Comparison of ENCODE assay signal across 8 cellular contexts in the genomic region with DNA sequence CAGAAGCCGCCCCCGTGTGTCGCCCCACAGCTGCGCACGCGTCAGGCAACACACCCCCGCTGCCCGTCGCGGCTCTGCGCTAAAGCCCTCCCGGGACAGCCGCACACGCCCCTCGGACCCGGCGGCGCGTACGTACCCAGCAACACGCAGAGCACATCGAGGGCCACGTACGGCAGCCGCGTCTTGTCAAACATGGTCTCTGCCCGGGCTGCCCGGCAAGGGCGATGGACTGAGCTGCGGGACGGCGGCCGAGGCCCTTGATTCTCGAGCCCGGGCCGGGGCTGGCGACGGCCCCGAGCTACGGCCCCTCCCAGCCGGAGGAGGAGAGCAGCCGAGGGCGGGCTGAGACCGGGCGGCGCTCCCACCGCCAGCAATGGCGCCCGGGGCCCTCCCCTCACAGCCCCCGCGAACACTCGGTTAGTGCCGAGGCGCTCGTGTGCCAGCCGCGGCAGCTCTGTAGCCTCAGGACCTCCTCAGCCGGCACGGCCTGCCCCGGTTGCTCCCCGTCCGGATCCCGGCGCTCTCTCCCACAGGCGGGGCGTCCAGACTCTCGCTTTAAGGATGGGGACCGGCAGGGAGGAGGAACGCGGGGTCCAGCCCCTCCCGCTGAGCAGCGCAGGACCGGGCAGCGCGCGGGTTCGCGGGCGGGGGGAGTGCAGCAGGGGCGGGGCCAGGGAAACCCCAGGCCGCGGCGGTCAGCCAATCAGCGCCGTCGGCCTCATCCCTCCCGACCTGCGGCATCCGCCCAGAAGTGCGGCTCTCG. TPM values are rescaled to one million over a fixed set of nuclear protein-coding genes. Genes with fewer than 3 reads are reported as not detected.
A peak's percentile ranks its signal among the peaks of the same experiment; 100 is the strongest.
DNase-seq lines count a peak whose midpoint lies in the region; ATAC-seq, FAIRE-seq and TF ChIP-seq lines count a peak whose summit lies in the region.

A gene (minus strand): TSS at position 529 of the 763 bp plus-strand sequence. CDS start 335 bp downstream, at position 194.

- no peak for TF ChIP-seq CTCF in CD4-positive, alpha-beta T cell (IDR thresholded peaks at IDR 0.05)
- no peak; a peak in 1 of 4 replicates for TF ChIP-seq CTCF in H1 (IDR thresholded peaks at IDR 0.05; ENCODE audit: control extremely low read depth in 1 of 3, insufficient read depth in 1 of 3, low read depth in 1 of 3, low read length in 3 of 3)

- peak within 1 kb of the TSS; percentile 62 for H2BK12ac ChIP-seq in H1 (ENCODE audit: low read depth, low read length)

- H3K18ac ChIP-seq in H1 (ENCODE audit: extremely low read depth, low read length) (peak within 1 kb of the TSS; percentile 87), mesendoderm (ENCODE audit: low read length) (peak within 1 kb of the TSS; percentile 88)

- H3K14ac ChIP-seq in H1 (ENCODE audit: insufficient read length), result no peak within 1 kb of the TSS

- H3K9ac ChIP-seq in H1 (replicated peaks in 1 of 4; ENCODE audit: extremely low read depth in 1 of 4, low read depth in 3 of 4, low read length in 3 of 4), result peak within 1 kb of the TSS; percentile 64 to 74 (median 67)
- peak within 1 kb of the TSS; percentile 88 for H3K9ac ChIP-seq in mesendoderm (ENCODE audit: low read length)

- H2AK5ac ChIP-seq in H1 (ENCODE audit: low read depth, low read length), result peak within 1 kb of the TSS; percentile 10
- H2AK5ac ChIP-seq in mesendoderm (ENCODE audit: low read length), result no peak within 1 kb of the TSS

- H4K8ac ChIP-seq in H1 (ENCODE audit: extremely low read depth, insufficient read depth, low read length) (peak within 1 kb of the TSS; percentile 92; the same call in 1 of the 2 replicates), mesendoderm (ENCODE audit: low read depth, low read length) (no peak within 1 kb of the TSS)

- CTCF ChIA-PET in CD4-positive, alpha-beta T cell (lab: Charles Lee), result interaction anchor here (1.2 to 1.6 kb wide), 2 partner anchors 10 to 1017 kb away, joined by 3 to 4 read pairs; a partner anchor contains a TSS
- CTCF ChIA-PET in activated CD8-positive, alpha-beta memory T cell treated with anti-CD3 and anti-CD28 coated beads, Interleukin-2, amount 10 ng/mL, durations not matched to agents 7 days and 5 days (lab: Charles Lee), result interaction anchor here (0.8 to 1.2 kb wide), 2 partner anchors 10 to 14 kb away, joined by 3 read pairs; no protein-coding TSS in a partner anchor
- CTCF ChIA-PET in H1 (lab: Charles Lee; ENCODE audit: partially characterized antibody), result interaction anchor here (1.3 to 1.5 kb wide), 2 partner anchors 11 to 58 kb away, joined by 3 to 4 read pairs; no protein-coding TSS in a partner anchor

- H3K27ac ChIP-seq in CD4-positive, alpha-beta T cell (ENCODE audit: low read depth, low read length), result peak within 1 kb of the TSS; percentile 85
- peak within 1 kb of the TSS; percentile 84 for H3K27ac ChIP-seq in H1 (ENCODE audit: low read depth, low read length)
- peak within 1 kb of the TSS; percentile 94 for H3K27ac ChIP-seq in mesendoderm (ENCODE audit: low read depth, low read length)

- H3K27me3 Mint-ChIP-seq in CD4-positive, alpha-beta T cell, result no peaks in the 10 kb centered on the region
- no peaks in the 10 kb centered on the region for H3K27me3 Mint-ChIP-seq in activated CD8-positive, alpha-beta memory T cell treated with anti-CD3 and anti-CD28 coated beads, Interleukin-2, amount 10 ng/mL, durations not matched to agents 7 days and 5 days

- intact Hi-C loops in CD4-positive, alpha-beta T cell (cut with DNase I, micrococcal nuclease), result loop anchor here (5.0 to 10.0 kb wide), 5 partner anchors 120 to 1640 kb away; a partner anchor contains a TSS

- TF ChIP-seq POLR2A in H1 (IDR thresholded peaks at IDR 0.05; ENCODE audit: control extremely low read depth in 1 of 2, low read depth in 2 of 2, low read length in 2 of 2), result peak in 1 of 2 experiments; percentile 62; a peak in 1 of 3 replicates

- H3K4me1 ChIP-seq in H1 (replicated peaks in 1 of 4; ENCODE audit: control insufficient read depth in 3 of 4, insufficient read depth in 4 of 4, low read length in 3 of 4) (peaks cover 0 to 10% (median 5%) of the 10 kb centered on the region in 4 experiments; a peak in 4 of 7 replicates), mesendoderm (ENCODE audit: control insufficient read depth, low read depth, low read length) (peaks cover 1% of the 10 kb centered on the region)

- H3K27me3 ChIP-seq in CD4-positive, alpha-beta T cell (ENCODE audit: control insufficient read depth, insufficient read depth, low read length), result no peaks in the 10 kb centered on the region
- H3K27me3 ChIP-seq in H1 (replicated peaks in 1 of 4; ENCODE audit: control insufficient read depth in 3 of 4, extremely low read depth in 1 of 4, insufficient read depth in 3 of 4, low read length in 3 of 4), result no peaks in the 10 kb centered on the region
- H3K27me3 ChIP-seq in mesendoderm (ENCODE audit: insufficient read depth, low read length, poor library complexity), result no peaks in the 10 kb centered on the region

- peak; percentile 82 for ATAC-seq in CD4-positive, alpha-beta T cell (ENCODE audit: poor library complexity)
- ATAC-seq in GM19372 (IDR thresholded peaks at IDR 0.05; ENCODE audit: low read depth, unreplicated experiment), result peak; percentile 81
- ATAC-seq in HG03521 (IDR thresholded peaks at IDR 0.05; ENCODE audit: unreplicated experiment), result peak; percentile 66
- ATAC-seq in activated CD8-positive, alpha-beta memory T cell treated with anti-CD3 and anti-CD28 coated beads, Interleukin-2, amount 10 ng/mL, durations not matched to agents 7 days and 5 days, result peak; percentile 82

- no peak for FAIRE-seq in H1 (lab: Jason Lieb, UNC)

- peak within 1 kb of the TSS; percentile 96 for H3K4ac ChIP-seq in H1 (replicated peaks; ENCODE audit: insufficient read length, low read depth, low read length)
- peak within 1 kb of the TSS; percentile 62 for H3K4ac ChIP-seq in mesendoderm (ENCODE audit: low read depth, low read length)

- H2BK120ac ChIP-seq in H1 (replicated peaks; ENCODE audit: low read depth, low read length) (no peak within 1 kb of the TSS), mesendoderm (ENCODE audit: low read depth, low read length) (no peak within 1 kb of the TSS)

- peaks cover 18% of the 10 kb centered on the region for H3K23me2 ChIP-seq in H1 (ENCODE audit: low read depth, low read length)

- H3K4me3 ChIP-seq in H1 (ENCODE audit: extremely low read depth in 1 of 4, insufficient read depth in 2 of 4, low read depth in 3 of 4, low read length in 4 of 4), result peak within 1 kb of the TSS; percentile 73 to 80 (median 79)
- H3K4me3 ChIP-seq in mesendoderm (ENCODE audit: low read length), result peak within 1 kb of the TSS; percentile 66

- H3K56ac ChIP-seq in H1 (replicated peaks; ENCODE audit: insufficient read length, low read depth, low read length) (peak within 1 kb of the TSS; percentile 80), mesendoderm (ENCODE audit: low read length) (peak within 1 kb of the TSS; percentile 96)

- DNase-seq in CD4-positive, alpha-beta T cell, result peak; percentile 65 to 83 (median 72)
- DNase-seq in NOMO-1 (lab: John Stamatoyannopoulos, UW; ENCODE audit: unreplicated experiment in 2 of 2), result peak; percentile 61 to 65
- peak; percentile 86 for DNase-seq in activated CD8-positive, alpha-beta memory T cell treated with anti-CD3 and anti-CD28 coated beads, Interleukin-2, amount 10 ng/mL, durations not matched to agents 7 days and 5 days
- peak; percentile 58 to 95 for DNase-seq in H1 (ENCODE audit: low read depth in 1 of 2, low spot score in 2 of 2)
- DNase-seq in mesendoderm, result peak; percentile 93
- DNase-seq in stimulated activated CD8-positive, alpha-beta memory T cell treated with anti-CD3 and anti-CD28 coated beads, Interleukin-15, amount 100 ng/mL, for 1 hour (ENCODE audit: low read depth), result peak; percentile 53

- H4K20me1 ChIP-seq in H1 (replicated peaks in 1 of 2; ENCODE audit: control insufficient read depth in 1 of 2, insufficient read depth in 2 of 2, low read length in 2 of 2), result peaks cover 8 to 9% of the 10 kb centered on the region in 2 experiments

- peak within 1 kb of the TSS; percentile 94 for H2BK5ac ChIP-seq in H1 (ENCODE audit: low read depth, low read length)
- peak within 1 kb of the TSS; percentile 92 for H2BK5ac ChIP-seq in mesendoderm (ENCODE audit: low read length)

- peak within 1 kb of the TSS; percentile 88; the same call in 1 of the 2 replicates for H2BK15ac ChIP-seq in H1 (ENCODE audit: low read length)
- H2BK15ac ChIP-seq in mesendoderm (replicated peaks; ENCODE audit: low read depth), result no peak within 1 kb of the TSS

- H2BK20ac ChIP-seq in H1 (ENCODE audit: low read length), result 0 out of 2 replicates have a peak within 1 kb of the TSS, but pooled peaks have one; percentile 23

- TF ChIP-seq RAD21 in H1 (IDR thresholded peaks at IDR 0.05 in 1 of 2, conservative IDR thresholded peaks at IDR 0.05 in 1 of 2; ENCODE audit: low read depth in 2 of 2, low read length in 2 of 2), result no peak; a peak in 1 of 4 replicates

- H3K4me2 ChIP-seq in H1 (ENCODE audit: insufficient read depth in 1 of 2, low read depth in 2 of 2, low read length in 2 of 2) (peak within 1 kb of the TSS; percentile 81 to 83), mesendoderm (ENCODE audit: low read length) (peak within 1 kb of the TSS; percentile 78)

- H3K23ac ChIP-seq in H1 (ENCODE audit: insufficient read length) (no peak within 1 kb of the TSS), mesendoderm (ENCODE audit: low read length) (peak within 1 kb of the TSS; percentile 26)

- H3K4me1 Mint-ChIP-seq in CD4-positive, alpha-beta T cell (ENCODE audit: low read depth), result peaks cover 48% of the 10 kb centered on the region
- H3K4me1 Mint-ChIP-seq in activated CD8-positive, alpha-beta memory T cell treated with anti-CD3 and anti-CD28 coated beads, Interleukin-2, amount 10 ng/mL, durations not matched to agents 7 days and 5 days, result peaks cover 32% of the 10 kb centered on the region

- peaks cover 8% of the 10 kb centered on the region for H3K36me3 Mint-ChIP-seq in CD4-positive, alpha-beta T cell (ENCODE audit: low read depth)
- H3K36me3 Mint-ChIP-seq in activated CD8-positive, alpha-beta memory T cell treated with anti-CD3 and anti-CD28 coated beads, Interleukin-2, amount 10 ng/mL, durations not matched to agents 7 days and 5 days, result peaks cover 3% of the 10 kb centered on the region

- peaks cover 0 to 11% (median 1%) of the 10 kb centered on the region in 4 experiments; a peak in 3 of 8 replicates for H3K36me3 ChIP-seq in H1 (ENCODE audit: control insufficient read depth in 2 of 4, insufficient read depth in 4 of 4, low read length in 3 of 4)
- H3K36me3 ChIP-seq in mesendoderm (ENCODE audit: control insufficient read depth, insufficient read depth, low read length), result no peaks in the 10 kb centered on the region

- peaks cover 26 to 49% of the 10 kb centered on the region in 2 experiments for H3K79me2 ChIP-seq in H1 (ENCODE audit: control insufficient read depth in 1 of 2, insufficient read depth in 2 of 2, low read length in 2 of 2)
- H3K79me2 ChIP-seq in mesendoderm (ENCODE audit: control insufficient read depth, insufficient read depth, low read length), result peaks cover 33% of the 10 kb centered on the region

- no peaks in the 10 kb centered on the region for H3K9me3 ChIP-seq in CD4-positive, alpha-beta T cell (ENCODE audit: control insufficient read depth, low read length)
- H3K9me3 ChIP-seq in H1 (ENCODE audit: insufficient read depth in 2 of 2, low read depth in 1 of 2, low read length in 1 of 2), result no peaks in the 10 kb centered on the region

- 2% methylated on average over 53 of the region's 91 CpGs; no CpG with 5 or more reads in 1 of the 2 experiments for WGBS in H1 (ENCODE audit: extremely low coverage in 1 of 2, insufficient coverage in 1 of 2, insufficient read length in 1 of 2, insufficient replicate concordance in 2 of 2, low coverage in 1 of 2, low lambda C conversion rate in 2 of 2, missing lambda C conversion rate in 1 of 2), 2 experiments
- WGBS in mesendoderm (ENCODE audit: extremely low coverage, insufficient coverage, low lambda C conversion rate), result no CpG with 5 or more reads among the region's 91 CpGs

- H3K27ac Mint-ChIP-seq in CD4-positive, alpha-beta T cell, result peak within 1 kb of the TSS; percentile 83
- H3K27ac Mint-ChIP-seq in activated CD8-positive, alpha-beta memory T cell treated with anti-CD3 and anti-CD28 coated beads, Interleukin-2, amount 10 ng/mL, durations not matched to agents 7 days and 5 days, result peak within 1 kb of the TSS; percentile 81

- peak within 1 kb of the TSS; percentile 85 for H3K4me3 Mint-ChIP-seq in CD4-positive, alpha-beta T cell
- H3K4me3 Mint-ChIP-seq in activated CD8-positive, alpha-beta memory T cell treated with anti-CD3 and anti-CD28 coated beads, Interleukin-2, amount 10 ng/mL, durations not matched to agents 7 days and 5 days, result peak within 1 kb of the TSS; percentile 86

- no peak for TF ChIP-seq EP300 in H1 (IDR thresholded peaks at IDR 0.05; ENCODE audit: borderline replicate concordance in 1 of 2, low read depth in 2 of 2, low read length in 2 of 2)

- peaks cover 6% of the 10 kb centered on the region for H3K79me1 ChIP-seq in H1 (ENCODE audit: low read depth, low read length)
- peaks cover 3% of the 10 kb centered on the region for H3K79me1 ChIP-seq in mesendoderm (ENCODE audit: low read length)

- peak within 1 kb of the TSS; percentile 74 for H2AFZ ChIP-seq in H1 (ENCODE audit: low read length)

- H4K5ac ChIP-seq in H1 (ENCODE audit: insufficient read length, low read depth, low read length) (peak within 1 kb of the TSS; percentile 93), mesendoderm (ENCODE audit: low read length) (no peak within 1 kb of the TSS)

- H3K9me3 Mint-ChIP-seq in CD4-positive, alpha-beta T cell, result no peaks in the 10 kb centered on the region
- no peaks in the 10 kb centered on the region for H3K9me3 Mint-ChIP-seq in activated CD8-positive, alpha-beta memory T cell treated with anti-CD3 and anti-CD28 coated beads, Interleukin-2, amount 10 ng/mL, durations not matched to agents 7 days and 5 days (ENCODE audit: low read depth)

- POLR2A ChIA-PET in CD4-positive, alpha-beta T cell (lab: Charles Lee), result interaction anchor here (0.8 to 1.8 kb wide), 6 partner anchors 9 to 1639 kb away, joined by 3 to 8 read pairs (median 4); a partner anchor contains a TSS
- POLR2A ChIA-PET in H1 (lab: Charles Lee; ENCODE audit: partially characterized antibody), result interaction anchor here (0.6 to 2.0 kb wide), 11 partner anchors 9 to 94 kb away, joined by 3 to 4 read pairs (median 3); no protein-coding TSS in a partner anchor

- peak within 1 kb of the TSS; percentile 89 for H4K91ac ChIP-seq in H1 (replicated peaks; ENCODE audit: insufficient read length, low read length)

RNA-seq across cellular contexts. Expression of the gene that starts here (rescaled TPM):
- total RNA-seq in CD4-positive, alpha-beta T cell, result 1 to 10 TPM; 2.9 to 3.0 TPM
- total RNA-seq in activated CD8-positive, alpha-beta memory T cell treated with anti-CD3 and anti-CD28 coated beads, Interleukin-2, amount 10 ng/mL, durations not matched to agents 7 days and 5 days, result 10 to 100 TPM in 1 of 2 experiments, 1 to 10 TPM in 1; 7.1 to 31.2 TPM
- 43.7 and 47.2 TPM in 2 replicates for total RNA-seq in H1 (2021; fragmentation: NEBNext Ultra II Directional; extraction: Animal tissue kit (Norgen Biotek cat#: 25700))
- 66.4 and 91.3 TPM in 2 replicates for polyA plus RNA-seq in H1 (2011; rRNA removed)
- 78.6 TPM for polyA plus RNA-seq in H1 (2011; cell fraction: cytosol; rRNA removed)
- 38.0 TPM for polyA plus RNA-seq in H1 (2011; cell fraction: nucleus; rRNA removed)
- 36.2 to 50.1 TPM (median 48.2 TPM) in 4 replicates for polyA plus RNA-seq in H1 (2012, experiment 1 of 2)
- polyA plus RNA-seq in H1 (2012, experiment 2 of 2), result 30.5 TPM
- polyA plus RNA-seq in H1 (2013, experiment 1 of 2), result 38.9 TPM
- polyA plus RNA-seq in H1 (2013, experiment 2 of 2), result 44.3 TPM
- polyA minus RNA-seq in H1 (2011; rRNA and poly(A)+ RNA removed), result 67.9 and 73.8 TPM in 2 replicates
- 32.1 TPM for polyA minus RNA-seq in H1 (2011; cell fraction: cytosol; rRNA and poly(A)+ RNA removed)
- 74.5 TPM for polyA minus RNA-seq in H1 (2011; cell fraction: nucleus; rRNA and poly(A)+ RNA removed)
- polyA plus RNA-seq in mesendoderm (2013, experiment 1 of 2), result 14.6 TPM
- 14.9 TPM for polyA plus RNA-seq in mesendoderm (2013, experiment 2 of 2)

Comparison
In these comparisons a context has a peak if more than half of its experiments do, and no peak if none do; other contexts are left out.
1. Peak in every context shown above with its lines: DNase-seq, ATAC-seq, H3K4me3 ChIP-seq and H3K27ac ChIP-seq.